In genomic region chr20:63099426-63100267, GRCh38 we compare ENCODE assay signal across 14 cellular contexts.
DNase-seq lines count a peak whose midpoint lies in the region; ATAC-seq and TF ChIP-seq lines count a peak whose summit lies in the region.
"Had no signal": no experiment of that assay in that cellular context is flagged by ENCODE, and none has a peak within 500 bp of the region (broad histone marks: within the 10 kb centered on the region; RNA-seq: fewer than 3 reads in every experiment).

No MANE protein-coding gene starts in this region.

- H3K4me1 ChIP-seq in mucosa of descending colon (ENCODE audit: low read depth), result peaks cover 3% of the 10 kb centered on the region

- H3K36me3 ChIP-seq in mucosa of descending colon (ENCODE audit: low read depth), result no peaks in the 10 kb centered on the region
- H3K36me3 ChIP-seq: neutrophil had no signal

- TF ChIP-seq CTCF in mucosa of descending colon (IDR thresholded peaks at IDR 0.05), result no peak

- ATAC-seq in Right ventricle myocardium inferior (no peak), mucosa of descending colon (no peak), GM18873 (IDR thresholded peaks at IDR 0.05; ENCODE audit: low FRiP score, unreplicated experiment) (no peak), HG03565 (IDR thresholded peaks at IDR 0.05; ENCODE audit: unreplicated experiment) (no peak)
- ATAC-seq: body of pancreas had no signal

- no peak overlapping the region for H3K4me3 ChIP-seq in mucosa of descending colon
- H3K4me3 ChIP-seq: body of pancreas had no signal

- intact Hi-C loops in cardiac septum (cut with DNase I) (no loop called here), Right ventricle myocardium inferior (cut with DNase I) (no loop called here), mucosa of descending colon (cut with DNase I, micrococcal nuclease) (no loop called here)

- DNase-seq in cardiac septum (ENCODE audit: low spot score) (peak; percentile 46), Right ventricle myocardium inferior (ENCODE audit: missing footprints) (no peak), ecto neural progenitor cell (ENCODE audit: low spot score) (peak; percentile 36), mucosa of descending colon (peak in 2 of 3 donors; percentile 17 to 31), ureter (ENCODE audit: low spot score) (peak; percentile 34), globus pallidus (ENCODE audit: low spot score) (no peak)
- DNase-seq: COR-L47; dermis blood vessel endothelial cell; NCI-H1417; stimulated activated CD4-positive, alpha-beta T cell treated with anti-CD3 and anti-CD28 coated beads, Interleukin-4, amount 100 ng/mL, for 1 hour had no signal

- H3K9me3 ChIP-seq in mucosa of descending colon, result no peaks in the 10 kb centered on the region
- H3K9me3 ChIP-seq: body of pancreas, neutrophil had no signal

Comparison
In these comparisons a context has a peak if more than half of its experiments do, and no peak if none do; other contexts are left out.
1. DNase-seq: peak in cardiac septum (single experiment), ecto neural progenitor cell (single experiment), mucosa of descending colon (2 of 3) and ureter (single experiment); none in Right ventricle myocardium inferior (single experiment) and globus pallidus (single experiment).